Comparison of ENCODE assay signal across 2 cellular contexts in the genomic region with DNA sequence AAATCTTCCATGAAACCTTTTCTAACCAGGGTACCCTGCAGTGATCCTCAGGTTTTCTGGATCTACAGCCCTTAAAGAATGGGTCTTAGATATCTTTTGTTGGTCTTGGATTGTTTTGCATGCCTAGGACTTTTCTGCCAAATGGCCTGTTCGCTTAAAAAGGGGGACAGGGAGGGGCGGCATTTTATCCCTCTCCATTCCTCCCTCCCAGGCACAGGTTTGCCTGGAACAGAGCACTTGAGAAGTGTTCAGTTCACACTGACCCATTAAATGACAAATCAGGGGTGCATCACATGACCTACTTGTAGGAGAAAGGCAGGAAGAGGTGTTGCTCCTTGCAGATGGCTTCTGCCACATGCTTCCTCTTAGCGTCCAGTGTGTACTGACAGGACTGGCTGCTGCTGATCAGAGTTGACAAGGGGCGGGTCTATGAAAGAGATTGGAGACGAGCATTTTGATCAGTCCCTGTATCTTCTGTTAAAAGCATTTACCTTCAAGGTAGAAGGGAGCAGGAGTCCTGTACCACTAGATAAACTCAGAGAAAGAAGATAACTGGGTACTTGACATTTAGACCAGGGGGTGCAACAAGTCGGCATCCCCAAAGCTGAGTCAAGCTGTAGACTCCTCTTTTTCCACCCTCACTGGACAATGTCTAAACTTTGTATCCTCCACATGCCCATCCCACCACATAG.
A peak's percentile ranks its signal among the peaks of the same experiment; 100 is the strongest.
TF ChIP-seq lines count a peak whose summit lies in the region.

No MANE protein-coding gene starts in this region.

TF ChIP-seq in HepG2, 621 proteins besides CTCF, POLR2A, EP300 and RAD21 (continues in another document):
- no peak for TF ChIP-seq MAFF (IDR thresholded peaks at IDR 0.05; ENCODE audit: low read depth, low read length)
- no peak for TF ChIP-seq MIER3 (CRISPR knock-in tag; IDR thresholded peaks at IDR 0.05; ENCODE audit: borderline replicate concordance)
- TF ChIP-seq BORCS8-MEF2B (CRISPR knock-in tag; IDR thresholded peaks at IDR 0.05): no peak
- no peak for TF ChIP-seq BHLHE40 (IDR thresholded peaks at IDR 0.05; ENCODE audit: low read length)
- TF ChIP-seq, protein P1, sequence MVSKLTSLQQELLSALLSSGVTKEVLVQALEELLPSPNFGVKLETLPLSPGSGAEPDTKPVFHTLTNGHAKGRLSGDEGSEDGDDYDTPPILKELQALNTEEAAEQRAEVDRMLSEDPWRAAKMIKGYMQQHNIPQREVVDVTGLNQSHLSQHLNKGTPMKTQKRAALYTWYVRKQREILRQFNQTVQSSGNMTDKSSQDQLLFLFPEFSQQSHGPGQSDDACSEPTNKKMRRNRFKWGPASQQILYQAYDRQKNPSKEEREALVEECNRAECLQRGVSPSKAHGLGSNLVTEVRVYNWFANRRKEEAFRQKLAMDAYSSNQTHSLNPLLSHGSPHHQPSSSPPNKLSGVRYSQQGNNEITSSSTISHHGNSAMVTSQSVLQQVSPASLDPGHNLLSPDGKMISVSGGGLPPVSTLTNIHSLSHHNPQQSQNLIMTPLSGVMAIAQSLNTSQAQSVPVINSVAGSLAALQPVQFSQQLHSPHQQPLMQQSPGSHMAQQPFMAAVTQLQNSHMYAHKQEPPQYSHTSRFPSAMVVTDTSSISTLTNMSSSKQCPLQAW (CRISPR knock-in tag; IDR thresholded peaks at IDR 0.05): no peak; the same call in none of the 2 replicates
- no peak for TF ChIP-seq ZNF567 (CRISPR knock-in tag; IDR thresholded peaks at IDR 0.05; ENCODE audit: borderline replicate concordance)
- TF ChIP-seq, protein P2, sequence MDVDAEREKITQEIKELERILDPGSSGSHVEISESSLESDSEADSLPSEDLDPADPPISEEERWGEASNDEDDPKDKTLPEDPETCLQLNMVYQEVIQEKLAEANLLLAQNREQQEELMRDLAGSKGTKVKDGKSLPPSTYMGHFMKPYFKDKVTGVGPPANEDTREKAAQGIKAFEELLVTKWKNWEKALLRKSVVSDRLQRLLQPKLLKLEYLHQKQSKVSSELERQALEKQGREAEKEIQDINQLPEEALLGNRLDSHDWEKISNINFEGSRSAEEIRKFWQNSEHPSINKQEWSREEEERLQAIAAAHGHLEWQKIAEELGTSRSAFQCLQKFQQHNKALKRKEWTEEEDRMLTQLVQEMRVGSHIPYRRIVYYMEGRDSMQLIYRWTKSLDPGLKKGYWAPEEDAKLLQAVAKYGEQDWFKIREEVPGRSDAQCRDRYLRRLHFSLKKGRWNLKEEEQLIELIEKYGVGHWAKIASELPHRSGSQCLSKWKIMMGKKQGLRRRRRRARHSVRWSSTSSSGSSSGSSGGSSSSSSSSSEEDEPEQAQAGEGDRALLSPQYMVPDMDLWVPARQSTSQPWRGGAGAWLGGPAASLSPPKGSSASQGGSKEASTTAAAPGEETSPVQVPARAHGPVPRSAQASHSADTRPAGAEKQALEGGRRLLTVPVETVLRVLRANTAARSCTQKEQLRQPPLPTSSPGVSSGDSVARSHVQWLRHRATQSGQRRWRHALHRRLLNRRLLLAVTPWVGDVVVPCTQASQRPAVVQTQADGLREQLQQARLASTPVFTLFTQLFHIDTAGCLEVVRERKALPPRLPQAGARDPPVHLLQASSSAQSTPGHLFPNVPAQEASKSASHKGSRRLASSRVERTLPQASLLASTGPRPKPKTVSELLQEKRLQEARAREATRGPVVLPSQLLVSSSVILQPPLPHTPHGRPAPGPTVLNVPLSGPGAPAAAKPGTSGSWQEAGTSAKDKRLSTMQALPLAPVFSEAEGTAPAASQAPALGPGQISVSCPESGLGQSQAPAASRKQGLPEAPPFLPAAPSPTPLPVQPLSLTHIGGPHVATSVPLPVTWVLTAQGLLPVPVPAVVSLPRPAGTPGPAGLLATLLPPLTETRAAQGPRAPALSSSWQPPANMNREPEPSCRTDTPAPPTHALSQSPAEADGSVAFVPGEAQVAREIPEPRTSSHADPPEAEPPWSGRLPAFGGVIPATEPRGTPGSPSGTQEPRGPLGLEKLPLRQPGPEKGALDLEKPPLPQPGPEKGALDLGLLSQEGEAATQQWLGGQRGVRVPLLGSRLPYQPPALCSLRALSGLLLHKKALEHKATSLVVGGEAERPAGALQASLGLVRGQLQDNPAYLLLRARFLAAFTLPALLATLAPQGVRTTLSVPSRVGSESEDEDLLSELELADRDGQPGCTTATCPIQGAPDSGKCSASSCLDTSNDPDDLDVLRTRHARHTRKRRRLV (CRISPR knock-in tag; IDR thresholded peaks at IDR 0.05): no peak
- no peak for TF ChIP-seq KDM4B (CRISPR knock-in tag; IDR thresholded peaks at IDR 0.05)
- TF ChIP-seq TAF1 (CRISPR knock-in tag; IDR thresholded peaks at IDR 0.05): no peak
- TF ChIP-seq HNRNPH1 (optimal IDR thresholded peaks at IDR 0.05; ENCODE audit: low read depth, low read length): no peak
- TF ChIP-seq, protein P3, sequence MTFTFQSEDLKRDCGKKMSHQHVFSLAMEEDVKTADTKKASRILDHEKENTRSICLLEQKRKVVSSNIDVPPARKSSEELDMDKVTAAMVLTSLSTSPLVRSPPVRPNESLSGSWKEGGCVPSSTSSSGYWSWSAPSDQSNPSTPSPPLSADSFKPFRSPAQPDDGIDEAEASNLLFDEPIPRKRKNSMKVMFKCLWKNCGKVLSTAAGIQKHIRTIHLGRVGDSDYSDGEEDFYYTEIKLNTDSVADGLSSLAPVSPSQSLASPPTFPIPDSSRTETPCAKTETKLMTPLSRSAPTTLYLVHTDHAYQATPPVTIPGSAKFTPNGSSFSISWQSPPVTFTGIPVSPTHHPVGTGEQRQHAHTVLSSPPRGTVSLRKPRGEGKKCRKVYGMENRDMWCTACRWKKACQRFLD (CRISPR knock-in tag; IDR thresholded peaks at IDR 0.05; ENCODE audit: borderline replicate concordance): 0 out of 2 replicates have a peak, but pooled peaks have one; percentile 11
- 0 out of 2 replicates have a peak, but pooled peaks have one; percentile 55 for TF ChIP-seq REXO4 (CRISPR knock-in tag; IDR thresholded peaks at IDR 0.05; ENCODE audit: borderline replicate concordance)
- no peak for TF ChIP-seq ZNF660 (CRISPR knock-in tag; IDR thresholded peaks at IDR 0.05; ENCODE audit: borderline replicate concordance, low read depth)
- TF ChIP-seq MATR3 (CRISPR knock-in tag; IDR thresholded peaks at IDR 0.05): no peak
- no peak for TF ChIP-seq MYNN (CRISPR knock-in tag; IDR thresholded peaks at IDR 0.05; ENCODE audit: low read depth)
- no peak for TF ChIP-seq ZNF709 (CRISPR knock-in tag; IDR thresholded peaks at IDR 0.05)
- TF ChIP-seq KAT7 (CRISPR knock-in tag; IDR thresholded peaks at IDR 0.05; ENCODE audit: borderline replicate concordance): no peak; the same call in 1 of the 2 replicates
- TF ChIP-seq NFIC (IDR thresholded peaks at IDR 0.05; ENCODE audit: low read length): peak; percentile 62; the same call in 1 of the 2 replicates
- TF ChIP-seq, protein P4, sequence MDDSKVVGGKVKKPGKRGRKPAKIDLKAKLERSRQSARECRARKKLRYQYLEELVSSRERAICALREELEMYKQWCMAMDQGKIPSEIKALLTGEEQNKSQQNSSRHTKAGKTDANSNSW (CRISPR knock-in tag; IDR thresholded peaks at IDR 0.05; ENCODE audit: borderline replicate concordance): no peak

TF ChIP-seq in K562, 482 proteins besides CTCF, POLR2A, EP300 and RAD21:
- TF ChIP-seq MXI1 (IDR thresholded peaks at IDR 0.05; ENCODE audit: low read depth, low read length): no peak
- TF ChIP-seq, protein P5, sequence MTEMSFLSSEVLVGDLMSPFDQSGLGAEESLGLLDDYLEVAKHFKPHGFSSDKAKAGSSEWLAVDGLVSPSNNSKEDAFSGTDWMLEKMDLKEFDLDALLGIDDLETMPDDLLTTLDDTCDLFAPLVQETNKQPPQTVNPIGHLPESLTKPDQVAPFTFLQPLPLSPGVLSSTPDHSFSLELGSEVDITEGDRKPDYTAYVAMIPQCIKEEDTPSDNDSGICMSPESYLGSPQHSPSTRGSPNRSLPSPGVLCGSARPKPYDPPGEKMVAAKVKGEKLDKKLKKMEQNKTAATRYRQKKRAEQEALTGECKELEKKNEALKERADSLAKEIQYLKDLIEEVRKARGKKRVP (CRISPR knock-in tag; IDR thresholded peaks at IDR 0.05): no peak
- TF ChIP-seq, protein P6, sequence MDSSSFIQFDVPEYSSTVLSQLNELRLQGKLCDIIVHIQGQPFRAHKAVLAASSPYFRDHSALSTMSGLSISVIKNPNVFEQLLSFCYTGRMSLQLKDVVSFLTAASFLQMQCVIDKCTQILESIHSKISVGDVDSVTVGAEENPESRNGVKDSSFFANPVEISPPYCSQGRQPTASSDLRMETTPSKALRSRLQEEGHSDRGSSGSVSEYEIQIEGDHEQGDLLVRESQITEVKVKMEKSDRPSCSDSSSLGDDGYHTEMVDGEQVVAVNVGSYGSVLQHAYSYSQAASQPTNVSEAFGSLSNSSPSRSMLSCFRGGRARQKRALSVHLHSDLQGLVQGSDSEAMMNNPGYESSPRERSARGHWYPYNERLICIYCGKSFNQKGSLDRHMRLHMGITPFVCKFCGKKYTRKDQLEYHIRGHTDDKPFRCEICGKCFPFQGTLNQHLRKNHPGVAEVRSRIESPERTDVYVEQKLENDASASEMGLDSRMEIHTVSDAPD (CRISPR knock-in tag; IDR thresholded peaks at IDR 0.05): no peak
- TF ChIP-seq, protein P7, sequence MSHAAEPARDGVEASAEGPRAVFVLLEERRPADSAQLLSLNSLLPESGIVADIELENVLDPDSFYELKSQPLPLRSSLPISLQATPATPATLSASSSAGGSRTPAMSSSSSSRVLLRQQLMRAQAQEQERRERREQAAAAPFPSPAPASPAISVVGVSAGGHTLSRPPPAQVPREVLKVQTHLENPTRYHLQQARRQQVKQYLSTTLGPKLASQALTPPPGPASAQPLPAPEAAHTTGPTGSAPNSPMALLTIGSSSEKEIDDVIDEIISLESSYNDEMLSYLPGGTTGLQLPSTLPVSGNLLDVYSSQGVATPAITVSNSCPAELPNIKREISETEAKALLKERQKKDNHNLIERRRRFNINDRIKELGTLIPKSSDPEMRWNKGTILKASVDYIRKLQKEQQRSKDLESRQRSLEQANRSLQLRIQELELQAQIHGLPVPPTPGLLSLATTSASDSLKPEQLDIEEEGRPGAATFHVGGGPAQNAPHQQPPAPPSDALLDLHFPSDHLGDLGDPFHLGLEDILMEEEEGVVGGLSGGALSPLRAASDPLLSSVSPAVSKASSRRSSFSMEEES (CRISPR knock-in tag; IDR thresholded peaks at IDR 0.05): 0 out of 2 replicates have a peak, but pooled peaks have one; percentile 26
- no peak for TF ChIP-seq NCOA2 (IDR thresholded peaks at IDR 0.05; ENCODE audit: partially characterized antibody in 2 of 2)
